ENCODE assay signal across 1 cellular context in genomic region chr16:46886764-46887523, GRCh38.
TF ChIP-seq lines count a peak whose summit lies in the region.

No MANE protein-coding gene starts in this region.

TF ChIP-seq in HepG2, 621 proteins besides CTCF, POLR2A, EP300 and RAD21 (continued from another document):
- TF ChIP-seq ZNF670 (CRISPR knock-in tag; IDR thresholded peaks at IDR 0.05; ENCODE audit: borderline replicate concordance) (peak; percentile 81; the same call in 1 of the 2 replicates), ZNF569 (CRISPR knock-in tag; IDR thresholded peaks at IDR 0.05; ENCODE audit: borderline replicate concordance) (no peak), SOX6 (IDR thresholded peaks at IDR 0.05) (no peak), SOX6 (CRISPR knock-in tag; IDR thresholded peaks at IDR 0.05) (no peak), HDAC1 (CRISPR knock-in tag; IDR thresholded peaks at IDR 0.05) (peak; percentile 58), ZNF142 (CRISPR knock-in tag; IDR thresholded peaks at IDR 0.05) (peak; percentile 55; the same call in 1 of the 2 replicates), ZNF850 (CRISPR knock-in tag; conservative IDR thresholded peaks at IDR 0.05) (peak; percentile 93; the same call in 1 of the 2 replicates), DRAP1 (CRISPR knock-in tag; IDR thresholded peaks at IDR 0.05) (no peak), KLF16 (CRISPR knock-in tag; IDR thresholded peaks at IDR 0.05) (no peak), MEF2D (CRISPR knock-in tag; IDR thresholded peaks at IDR 0.05) (peak; percentile 51; the same call in 1 of the 2 replicates), SKI (IDR thresholded peaks at IDR 0.05; ENCODE audit: partially characterized antibody) (no peak), ZNF788 (CRISPR knock-in tag; IDR thresholded peaks at IDR 0.05; ENCODE audit: borderline replicate concordance) (peak; percentile 16; the same call in 1 of the 2 replicates), ZNF264 (CRISPR knock-in tag; IDR thresholded peaks at IDR 0.05) (peak; percentile 34; the same call in 1 of the 2 replicates), KMT2A (CRISPR knock-in tag; IDR thresholded peaks at IDR 0.05) (0 out of 2 replicates have a peak, but pooled peaks have one; percentile 7), BCL6 (CRISPR knock-in tag; IDR thresholded peaks at IDR 0.05) (no peak), FOSL2 (CRISPR knock-in tag; IDR thresholded peaks at IDR 0.05) (no peak), KDM4B (CRISPR knock-in tag; IDR thresholded peaks at IDR 0.05) (no peak), SP4 (CRISPR knock-in tag; IDR thresholded peaks at IDR 0.05) (peak; percentile 50; the same call in 1 of the 2 replicates), ZNF263 (CRISPR knock-in tag; IDR thresholded peaks at IDR 0.05) (no peak; the same call in 1 of the 2 replicates), MED1 (CRISPR knock-in tag; IDR thresholded peaks at IDR 0.05) (peak; percentile 13; the same call in 1 of the 2 replicates), PHB2 (IDR thresholded peaks at IDR 0.05; ENCODE audit: partially characterized antibody) (no peak), MEIS2 (CRISPR knock-in tag; IDR thresholded peaks at IDR 0.05) (0 out of 2 replicates have a peak, but pooled peaks have one; percentile 30), RBFOX2 (IDR thresholded peaks at IDR 0.05; ENCODE audit: low read depth, low read length) (peak; percentile 69), ZFP36L2 (CRISPR knock-in tag; IDR thresholded peaks at IDR 0.05) (no peak), ZNF740 (CRISPR knock-in tag; IDR thresholded peaks at IDR 0.05) (0 out of 2 replicates have a peak, but pooled peaks have one; percentile 27), ZNF530 (CRISPR knock-in tag; IDR thresholded peaks at IDR 0.05; ENCODE audit: low read depth) (no peak), ZNF674 (CRISPR knock-in tag; IDR thresholded peaks at IDR 0.05; ENCODE audit: low read depth) (no peak), YY1 (IDR thresholded peaks at IDR 0.05; ENCODE audit: insufficient read depth, insufficient replicate concordance, low read depth, low read length) (no peak), ZC3H13 (CRISPR knock-in tag; IDR thresholded peaks at IDR 0.05) (0 out of 2 replicates have a peak, but pooled peaks have one; percentile 8), ZNF343 (CRISPR knock-in tag; IDR thresholded peaks at IDR 0.05) (no peak), ZNF816 (CRISPR knock-in tag; IDR thresholded peaks at IDR 0.05; ENCODE audit: borderline replicate concordance) (0 out of 2 replicates have a peak, but pooled peaks have one; percentile 65), ZMYM3 (CRISPR knock-in tag; IDR thresholded peaks at IDR 0.05) (0 out of 2 replicates have a peak, but pooled peaks have one; percentile 44), SIN3A (IDR thresholded peaks at IDR 0.05; ENCODE audit: borderline replicate concordance, low read depth, low read length) (no peak), ZSCAN9 (CRISPR knock-in tag; IDR thresholded peaks at IDR 0.05; ENCODE audit: borderline replicate concordance) (0 out of 2 replicates have a peak, but pooled peaks have one; percentile 4), ZNF331 (CRISPR knock-in tag; IDR thresholded peaks at IDR 0.05) (0 out of 2 replicates have a peak, but pooled peaks have one; percentile 6), ZFYVE20 (CRISPR knock-in tag; IDR thresholded peaks at IDR 0.05; ENCODE audit: borderline replicate concordance, low read depth) (no peak), ZNF619 (CRISPR knock-in tag; IDR thresholded peaks at IDR 0.05) (no peak), ZBTB7A (CRISPR knock-in tag; IDR thresholded peaks at IDR 0.05) (0 out of 2 replicates have a peak, but pooled peaks have one; percentile 18), ZNF180 (CRISPR knock-in tag; IDR thresholded peaks at IDR 0.05; ENCODE audit: borderline replicate concordance, low read depth) (peak; percentile 57; the same call in 1 of the 2 replicates), ZNF350 (CRISPR knock-in tag; IDR thresholded peaks at IDR 0.05; ENCODE audit: borderline replicate concordance, low read depth) (no peak), PTBP1 (IDR thresholded peaks at IDR 0.05; ENCODE audit: low read depth, low read length, poor library complexity, severe bottlenecking) (no peak)
- TF ChIP-seq, protein P1, sequence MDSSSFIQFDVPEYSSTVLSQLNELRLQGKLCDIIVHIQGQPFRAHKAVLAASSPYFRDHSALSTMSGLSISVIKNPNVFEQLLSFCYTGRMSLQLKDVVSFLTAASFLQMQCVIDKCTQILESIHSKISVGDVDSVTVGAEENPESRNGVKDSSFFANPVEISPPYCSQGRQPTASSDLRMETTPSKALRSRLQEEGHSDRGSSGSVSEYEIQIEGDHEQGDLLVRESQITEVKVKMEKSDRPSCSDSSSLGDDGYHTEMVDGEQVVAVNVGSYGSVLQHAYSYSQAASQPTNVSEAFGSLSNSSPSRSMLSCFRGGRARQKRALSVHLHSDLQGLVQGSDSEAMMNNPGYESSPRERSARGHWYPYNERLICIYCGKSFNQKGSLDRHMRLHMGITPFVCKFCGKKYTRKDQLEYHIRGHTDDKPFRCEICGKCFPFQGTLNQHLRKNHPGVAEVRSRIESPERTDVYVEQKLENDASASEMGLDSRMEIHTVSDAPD (CRISPR knock-in tag; IDR thresholded peaks at IDR 0.05), result no peak
- TF ChIP-seq, protein P2, sequence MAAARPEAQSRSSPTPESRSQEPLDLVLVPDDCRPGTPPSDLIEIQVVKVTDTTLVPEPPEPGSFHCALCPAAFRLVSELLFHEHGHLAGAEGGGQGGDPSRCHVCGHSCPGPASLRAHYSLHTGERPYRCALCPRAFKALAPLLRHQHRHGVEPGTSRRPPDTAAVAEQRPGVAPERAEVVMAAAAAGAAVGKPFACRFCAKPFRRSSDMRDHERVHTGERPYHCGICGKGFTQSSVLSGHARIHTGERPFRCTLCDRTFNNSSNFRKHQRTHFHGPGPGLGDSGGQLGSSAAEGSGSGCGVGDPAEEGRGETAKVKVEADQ (CRISPR knock-in tag; IDR thresholded peaks at IDR 0.05; ENCODE audit: borderline replicate concordance), result no peak
- TF ChIP-seq, protein P3, sequence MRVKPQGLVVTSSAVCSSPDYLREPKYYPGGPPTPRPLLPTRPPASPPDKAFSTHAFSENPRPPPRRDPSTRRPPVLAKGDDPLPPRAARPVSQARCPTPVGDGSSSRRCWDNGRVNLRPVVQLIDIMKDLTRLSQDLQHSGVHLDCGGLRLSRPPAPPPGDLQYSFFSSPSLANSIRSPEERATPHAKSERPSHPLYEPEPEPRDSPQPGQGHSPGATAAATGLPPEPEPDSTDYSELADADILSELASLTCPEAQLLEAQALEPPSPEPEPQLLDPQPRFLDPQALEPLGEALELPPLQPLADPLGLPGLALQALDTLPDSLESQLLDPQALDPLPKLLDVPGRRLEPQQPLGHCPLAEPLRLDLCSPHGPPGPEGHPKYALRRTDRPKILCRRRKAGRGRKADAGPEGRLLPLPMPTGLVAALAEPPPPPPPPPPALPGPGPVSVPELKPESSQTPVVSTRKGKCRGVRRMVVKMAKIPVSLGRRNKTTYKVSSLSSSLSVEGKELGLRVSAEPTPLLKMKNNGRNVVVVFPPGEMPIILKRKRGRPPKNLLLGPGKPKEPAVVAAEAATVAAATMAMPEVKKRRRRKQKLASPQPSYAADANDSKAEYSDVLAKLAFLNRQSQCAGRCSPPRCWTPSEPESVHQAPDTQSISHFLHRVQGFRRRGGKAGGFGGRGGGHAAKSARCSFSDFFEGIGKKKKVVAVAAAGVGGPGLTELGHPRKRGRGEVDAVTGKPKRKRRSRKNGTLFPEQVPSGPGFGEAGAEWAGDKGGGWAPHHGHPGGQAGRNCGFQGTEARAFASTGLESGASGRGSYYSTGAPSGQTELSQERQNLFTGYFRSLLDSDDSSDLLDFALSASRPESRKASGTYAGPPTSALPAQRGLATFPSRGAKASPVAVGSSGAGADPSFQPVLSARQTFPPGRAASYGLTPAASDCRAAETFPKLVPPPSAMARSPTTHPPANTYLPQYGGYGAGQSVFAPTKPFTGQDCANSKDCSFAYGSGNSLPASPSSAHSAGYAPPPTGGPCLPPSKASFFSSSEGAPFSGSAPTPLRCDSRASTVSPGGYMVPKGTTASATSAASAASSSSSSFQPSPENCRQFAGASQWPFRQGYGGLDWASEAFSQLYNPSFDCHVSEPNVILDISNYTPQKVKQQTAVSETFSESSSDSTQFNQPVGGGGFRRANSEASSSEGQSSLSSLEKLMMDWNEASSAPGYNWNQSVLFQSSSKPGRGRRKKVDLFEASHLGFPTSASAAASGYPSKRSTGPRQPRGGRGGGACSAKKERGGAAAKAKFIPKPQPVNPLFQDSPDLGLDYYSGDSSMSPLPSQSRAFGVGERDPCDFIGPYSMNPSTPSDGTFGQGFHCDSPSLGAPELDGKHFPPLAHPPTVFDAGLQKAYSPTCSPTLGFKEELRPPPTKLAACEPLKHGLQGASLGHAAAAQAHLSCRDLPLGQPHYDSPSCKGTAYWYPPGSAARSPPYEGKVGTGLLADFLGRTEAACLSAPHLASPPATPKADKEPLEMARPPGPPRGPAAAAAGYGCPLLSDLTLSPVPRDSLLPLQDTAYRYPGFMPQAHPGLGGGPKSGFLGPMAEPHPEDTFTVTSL (CRISPR knock-in tag; IDR thresholded peaks at IDR 0.05; ENCODE audit: borderline replicate concordance), result 0 out of 2 replicates have a peak, but pooled peaks have one; percentile 39
TF ChIP-seq in HepG2: peak in this region for 39.
